Comparison of ENCODE assay signal across 21 cellular contexts in genomic region chr2:64550042-64550441, GRCh38.
"Had no signal": no experiment of that assay in that cellular context is flagged by ENCODE, and none has a peak within 500 bp of the region (broad histone marks: within the 10 kb centered on the region; RNA-seq: fewer than 3 reads in every experiment).

No MANE protein-coding gene starts in this region.

- DNase-seq: Karpas-422, KG1, MG63, NCI-H1092, NCI-H1105 treated with DMSO at 0.1 percent for 48 hours, NCI-H1417 treated with DMSO at 0.1 percent for 48 hours, NCI-H146, NCI-H1694 treated with DMSO at 0.1 percent for 48 hours, NCI-H2029, NCI-H2081 treated with DMSO at 0.1 percent for 48 hours, NCI-H2171, NCI-H226, NCI-H446, NCI-H510A, NCI-H524 treated with DMSO at 0.1 percent for 48 hours, NCI-H69, NCI-H774, SHP77 had no signal

- H3K4me3 ChIP-seq: MG63 had no signal

- H3K36me3 ChIP-seq: MG63 had no signal

- H3K27me3 ChIP-seq: MG63 had no signal

- H3K27ac ChIP-seq: HL-60, RWPE1 had no signal

- H3K9me3 ChIP-seq: MG63 had no signal

- FAIRE-seq: HTR-8/SVneo had no signal
